ENCODE assay signal across 8 cellular contexts in genomic region chr3:99808163-99808794, GRCh38. TPM values are rescaled to one million over a fixed set of nuclear protein-coding genes. Genes with fewer than 3 reads are reported as not detected.
DNase-seq lines count a peak whose midpoint lies in the region; ATAC-seq and TF ChIP-seq lines count a peak whose summit lies in the region.
"Had no signal": no experiment of that assay in that cellular context is flagged by ENCODE, and none has a peak within 500 bp of the region (broad histone marks: within the 10 kb centered on the region; RNA-seq: fewer than 3 reads in every experiment).

No MANE protein-coding gene starts in this region.

- H3K4me3 Mint-ChIP-seq in endodermal cell: no peak overlapping the region
- H3K4me3 Mint-ChIP-seq: central memory CD8-positive, alpha-beta T cell had no signal

- no peak overlapping the region for H3K4me3 ChIP-seq in endodermal cell (ENCODE audit: low read length)
- no peak overlapping the region for H3K4me3 ChIP-seq in mucosa of descending colon
- H3K4me3 ChIP-seq in aorta (ENCODE audit: low read length in 2 of 2): no peak overlapping the region

- H3K27ac Mint-ChIP-seq in endodermal cell: no peak overlapping the region

- H3K27me3 ChIP-seq in endodermal cell (ENCODE audit: control insufficient read depth, insufficient read depth, low read length, poor library complexity, severe bottlenecking) (no peaks in the 10 kb centered on the region), aorta (ENCODE audit: control insufficient read depth in 1 of 2, insufficient read depth in 2 of 2, low read length in 1 of 2) (no peaks in the 10 kb centered on the region)

- ATAC-seq in GM21723 (IDR thresholded peaks at IDR 0.05; ENCODE audit: unreplicated experiment) (peak; percentile 77), mucosa of descending colon (peak; percentile 66), aorta (ENCODE audit: low FRiP score) (peak; percentile 58)

- H3K36me3 ChIP-seq in endodermal cell (ENCODE audit: control insufficient read depth, insufficient read depth, low read length) (no peaks in the 10 kb centered on the region), mucosa of descending colon (ENCODE audit: low read depth) (no peaks in the 10 kb centered on the region), aorta (ENCODE audit: control insufficient read depth in 1 of 2, insufficient read depth in 2 of 2, low read length in 1 of 2) (no peaks in the 10 kb centered on the region)

- H3K27ac ChIP-seq in endodermal cell (ENCODE audit: low read depth, low read length): no peak overlapping the region
- no peak overlapping the region for H3K27ac ChIP-seq in aorta (ENCODE audit: low read depth in 1 of 2, low read length in 2 of 2)

- TF ChIP-seq CTCF in endodermal cell (conservative IDR thresholded peaks at IDR 0.05) (peak; percentile 88), mucosa of descending colon (IDR thresholded peaks at IDR 0.05) (peak; percentile 66)

- peaks cover 10% of the 10 kb centered on the region for H3K36me3 Mint-ChIP-seq in endodermal cell (ENCODE audit: low read depth)

- WGBS in endodermal cell (ENCODE audit: insufficient coverage in 1 of 2, insufficient read length in 1 of 2), 2 experiments: 52 to 54% methylated on average over 4 of the region's 4 CpGs
- WGBS in aorta, 2 donors: 43 to 44% methylated on average over 4 of the region's 4 CpGs

- intact Hi-C loops in mucosa of descending colon (cut with DNase I, micrococcal nuclease): no loop called here
- intact Hi-C loops in aorta (cut with DNase I): loop anchor here in 1 of 2 donors (10.0 kb wide), 1 partner anchor 993 kb away; no protein-coding TSS in a partner anchor

- DNase-seq in EL: peak; percentile 76
- DNase-seq in NCI-H1105 treated with DMSO at 0.1 percent for 48 hours (lab: John Stamatoyannopoulos, UW): peak; percentile 65
- peak; percentile 59 for DNase-seq in SW480 (ENCODE audit: low spot score)
- DNase-seq in endodermal cell: peak; percentile 86
- DNase-seq in mucosa of descending colon: peak in 1 of 3 donors; percentile 59
- DNase-seq in aorta: no peak

- peaks cover 36% of the 10 kb centered on the region for H3K9me3 Mint-ChIP-seq in endodermal cell

- H3K4me1 Mint-ChIP-seq in endodermal cell: no peaks in the 10 kb centered on the region
- H3K4me1 Mint-ChIP-seq: central memory CD8-positive, alpha-beta T cell had no signal

- no peaks in the 10 kb centered on the region for H3K4me1 ChIP-seq in endodermal cell (ENCODE audit: control insufficient read depth, insufficient read depth, low read length)
- H3K4me1 ChIP-seq in mucosa of descending colon (ENCODE audit: low read depth): no peaks in the 10 kb centered on the region
- no peaks in the 10 kb centered on the region for H3K4me1 ChIP-seq in aorta (ENCODE audit: control insufficient read depth in 1 of 2, insufficient read depth in 2 of 2, low read length in 2 of 2)

- no peak overlapping the region for H3K9ac ChIP-seq in endodermal cell (ENCODE audit: extremely low read depth, low read length, poor library complexity, severe bottlenecking)

- peaks cover 40% of the 10 kb centered on the region for H3K9me3 ChIP-seq in endodermal cell (ENCODE audit: control insufficient read depth, low read length)
- H3K9me3 ChIP-seq in mucosa of descending colon: peaks cover 13% of the 10 kb centered on the region
- H3K9me3 ChIP-seq in aorta (ENCODE audit: control insufficient read depth, low read length): peaks cover 3% of the 10 kb centered on the region

- no peaks in the 10 kb centered on the region for H3K27me3 Mint-ChIP-seq in endodermal cell (ENCODE audit: insufficient read depth)
- H3K27me3 Mint-ChIP-seq: central memory CD8-positive, alpha-beta T cell had no signal

RNA-seq across cellular contexts. Expression of gene CMSS1, which starts 9.4 kb away (rescaled TPM):
- total RNA-seq in endodermal cell (10 to 100 TPM; 48.5 to 50.8 TPM), mucosa of descending colon (10 to 100 TPM in 2 of 3 donors, 1 to 10 TPM in 1; 9.6 to 24.2 (median 13.8) TPM), aorta (10 to 100 TPM; 21.3 to 31.0 TPM)
- polyA plus RNA-seq in endodermal cell (2013, experiment 1 of 2): 48.6 TPM
- polyA plus RNA-seq in endodermal cell (2013, experiment 2 of 2): 40.0 TPM
- polyA plus RNA-seq in aorta: 10 to 100 TPM; 35.6 to 36.3 TPM

Comparison
In these comparisons a context has a peak if more than half of its experiments do, and no peak if none do; other contexts are left out.
1. DNase-seq: peak in EL (single experiment), NCI-H1105 treated with DMSO at 0.1 percent for 48 hours (single experiment), SW480 (single experiment) and endodermal cell (single experiment); none in aorta (0 of 2).
2. Peak in every context shown above with its lines, with median percentiles within 50 percentile points of each other: ATAC-seq.